ENCODE assay signal across 13 cellular contexts in the genomic region with DNA sequence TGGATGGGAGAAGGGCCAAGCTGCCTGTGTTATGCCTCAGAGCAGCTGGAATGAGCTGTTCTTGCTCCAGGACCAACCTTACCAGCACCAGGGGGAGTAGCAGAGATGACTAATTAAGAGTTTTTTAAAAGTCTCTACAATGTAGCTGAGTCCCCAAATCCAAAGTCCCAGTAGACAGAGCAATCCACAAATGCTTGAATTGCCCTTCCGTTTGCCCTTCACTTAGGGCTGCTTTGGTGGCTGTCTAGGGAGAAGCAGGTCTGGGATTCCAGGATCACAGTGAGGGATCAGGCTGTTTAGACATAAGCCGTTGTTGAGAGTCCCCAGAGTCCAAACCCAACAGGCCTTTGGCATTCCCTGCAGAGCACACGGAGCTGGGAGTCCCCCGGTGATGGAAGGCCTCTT. TPM values are rescaled to one million over a fixed set of nuclear protein-coding genes. Genes with fewer than 3 reads are reported as not detected.
DNase-seq lines count a peak whose midpoint lies in the region; ATAC-seq, FAIRE-seq and TF ChIP-seq lines count a peak whose summit lies in the region.
"Had no signal": no experiment of that assay in that cellular context is flagged by ENCODE, and none has a peak within 500 bp of the region (broad histone marks: within the 10 kb centered on the region; RNA-seq: fewer than 3 reads in every experiment).

No MANE protein-coding gene starts in this region.

- ATAC-seq in stimulated activated naive CD8-positive, alpha-beta T cell treated with anti-CD3 and anti-CD28 coated beads, Interleukin-15, Interleukin-2, amounts not matched to agents 100 U/mL and 50 U/mL, for 24 hours, result peak; percentile 13
- no peak for ATAC-seq in stimulated activated naive CD8-positive, alpha-beta T cell treated with anti-CD3 and anti-CD28 coated beads, Interleukin-15, amount 100 ng/mL, for 72 hours
- ATAC-seq in HG03354 (IDR thresholded peaks at IDR 0.05; ENCODE audit: poor library complexity, severe bottlenecking, unreplicated experiment), result no peak
- ATAC-seq: Right ventricle myocardium inferior had no signal

- H3K4me3 ChIP-seq in astrocyte (ENCODE audit: insufficient read depth, low read depth, low read length), result no peak overlapping the region
- no peak overlapping the region for H3K4me3 ChIP-seq in hepatocyte
- H3K4me3 ChIP-seq in CD4-positive, alpha-beta memory T cell (ENCODE audit: low read length in 2 of 2), result no peak overlapping the region
- no peak overlapping the region for H3K4me3 ChIP-seq in tibial artery

- H3K27ac ChIP-seq in astrocyte (ENCODE audit: low read depth, low read length), result no peak overlapping the region
- H3K27ac ChIP-seq in hepatocyte, result no peak overlapping the region
- no peak overlapping the region for H3K27ac ChIP-seq in CD4-positive, alpha-beta memory T cell (ENCODE audit: low read depth, low read length)
- H3K27ac ChIP-seq in tibial artery, result no peak overlapping the region

- no peak for DNase-seq in stimulated activated naive CD8-positive, alpha-beta T cell treated with anti-CD3 and anti-CD28 coated beads, Interleukin-15, Interleukin-2, amounts not matched to agents 100 U/mL and 50 U/mL, for 24 hours
- no peak for DNase-seq in stimulated activated naive CD8-positive, alpha-beta T cell treated with anti-CD3 and anti-CD28 coated beads, Interleukin-15, amount 100 ng/mL, for 72 hours
- DNase-seq in astrocyte (ENCODE audit: low read depth) (peak; percentile 59), hepatocyte (ENCODE audit: low spot score) (no peak), mucosa of gallbladder (ENCODE audit: low spot score) (no peak), tibial artery (no peak)
- no peak for DNase-seq in CD4-positive, alpha-beta memory T cell
- DNase-seq: activated effector memory CD4-positive, alpha-beta T cell treated with Interleukin-2 at 50 U/mL for 16 hours; occipital lobe had no signal

- peaks cover under 1% of the 10 kb centered on the region for H3K27me3 Mint-ChIP-seq in stimulated activated naive CD8-positive, alpha-beta T cell treated with anti-CD3 and anti-CD28 coated beads, Interleukin-15, amount 100 ng/mL, for 72 hours
- no peaks in the 10 kb centered on the region for H3K27me3 Mint-ChIP-seq in astrocyte (ENCODE audit: low read depth, unreplicated experiment)
- peaks cover 2 to 4% of the 10 kb centered on the region in 2 donors for H3K27me3 Mint-ChIP-seq in CD4-positive, alpha-beta memory T cell

- POLR2A ChIA-PET in CD4-positive, alpha-beta memory T cell (lab: Charles Lee; ENCODE audit: partially characterized antibody), result no interaction called here

- no peak overlapping the region for H3K27ac Mint-ChIP-seq in stimulated activated naive CD8-positive, alpha-beta T cell treated with anti-CD3 and anti-CD28 coated beads, Interleukin-15, amount 100 ng/mL, for 72 hours
- no peak overlapping the region for H3K27ac Mint-ChIP-seq in astrocyte (ENCODE audit: unreplicated experiment)
- no peak overlapping the region for H3K27ac Mint-ChIP-seq in CD4-positive, alpha-beta memory T cell
- H3K27ac Mint-ChIP-seq: IgD-negative memory B cell had no signal

- H3K36me3 ChIP-seq in astrocyte (ENCODE audit: insufficient read depth, low read length), result no peaks in the 10 kb centered on the region
- no peaks in the 10 kb centered on the region for H3K36me3 ChIP-seq in hepatocyte (replicated peaks; ENCODE audit: insufficient read depth, low read depth)
- H3K36me3 ChIP-seq in CD4-positive, alpha-beta memory T cell (ENCODE audit: insufficient read depth, low read length), result no peaks in the 10 kb centered on the region
- H3K36me3 ChIP-seq in tibial artery, result no peaks in the 10 kb centered on the region

- no peak overlapping the region for H3K4me2 ChIP-seq in astrocyte (ENCODE audit: low read length)
- no peak overlapping the region for H3K4me2 ChIP-seq in hepatocyte

- H3K9me2 ChIP-seq in hepatocyte (replicated peaks; ENCODE audit: insufficient read depth), result no peaks in the 10 kb centered on the region

- H3K27me3 ChIP-seq in astrocyte (ENCODE audit: insufficient read depth, low read length) (no peaks in the 10 kb centered on the region), hepatocyte (no peaks in the 10 kb centered on the region), tibial artery (no peaks in the 10 kb centered on the region)
- H3K27me3 ChIP-seq in CD4-positive, alpha-beta memory T cell (ENCODE audit: insufficient read depth, low read length), result no peaks in the 10 kb centered on the region

- H3K36me3 Mint-ChIP-seq in astrocyte (ENCODE audit: low read depth, unreplicated experiment), result no peaks in the 10 kb centered on the region
- no peaks in the 10 kb centered on the region for H3K36me3 Mint-ChIP-seq in CD4-positive, alpha-beta memory T cell
- H3K36me3 Mint-ChIP-seq: CD14-positive monocyte, IgD-negative memory B cell had no signal

- WGBS in hepatocyte (ENCODE audit: low lambda C conversion rate, missing lambda C conversion rate), result 68% methylated on average over 4 of the region's 4 CpGs

- H3K9me3 ChIP-seq in astrocyte (ENCODE audit: insufficient read depth, low read depth, low read length) (no peaks in the 10 kb centered on the region), hepatocyte (ENCODE audit: low read depth) (no peaks in the 10 kb centered on the region), tibial artery (no peaks in the 10 kb centered on the region)
- no peaks in the 10 kb centered on the region for H3K9me3 ChIP-seq in CD4-positive, alpha-beta memory T cell (ENCODE audit: control insufficient read depth in 1 of 2, low read length in 2 of 2)

- intact Hi-C loops in CD4-positive, alpha-beta memory T cell (cut with micrococcal nuclease), result no loop called here
- intact Hi-C loops in tibial artery (cut with DNase I; ENCODE audit: low total_unique reads), result no loop called here

- H3K9ac ChIP-seq in astrocyte (ENCODE audit: low read length), result no peak overlapping the region

- H4K20me1 ChIP-seq in astrocyte (ENCODE audit: insufficient read depth, low read length) (no peaks in the 10 kb centered on the region), hepatocyte (ENCODE audit: insufficient read depth, poor library complexity, severe bottlenecking) (no peaks in the 10 kb centered on the region)

- H3K4me1 ChIP-seq in astrocyte (ENCODE audit: insufficient read depth, low read length), result peaks cover 22% of the 10 kb centered on the region
- H3K4me1 ChIP-seq in hepatocyte (ENCODE audit: insufficient read depth), result peaks cover 5% of the 10 kb centered on the region
- H3K4me1 ChIP-seq in CD4-positive, alpha-beta memory T cell (ENCODE audit: insufficient read depth, low read length), result no peaks in the 10 kb centered on the region
- peaks cover 0 to 9% (median 1%) of the 10 kb centered on the region in 4 donors for H3K4me1 ChIP-seq in tibial artery

- H2AFZ ChIP-seq in astrocyte (ENCODE audit: low read depth, low read length) (no peak overlapping the region), hepatocyte (no peak overlapping the region)

- TF ChIP-seq CTCF in astrocyte (IDR thresholded peaks at IDR 0.05; ENCODE audit: insufficient read depth, low read depth, low read length), result no peak
- peak; percentile 7 for TF ChIP-seq CTCF in hepatocyte (IDR thresholded peaks at IDR 0.05; ENCODE audit: poor library complexity)
- TF ChIP-seq CTCF in tibial artery (IDR thresholded peaks at IDR 0.05), result no peak

- H3K4me3 Mint-ChIP-seq in stimulated activated naive CD8-positive, alpha-beta T cell treated with anti-CD3 and anti-CD28 coated beads, Interleukin-15, amount 100 ng/mL, for 72 hours, result no peak overlapping the region
- H3K4me3 Mint-ChIP-seq in astrocyte (ENCODE audit: unreplicated experiment), result no peak overlapping the region
- no peak overlapping the region for H3K4me3 Mint-ChIP-seq in CD4-positive, alpha-beta memory T cell
- H3K4me3 Mint-ChIP-seq: CD14-positive monocyte, IgD-negative memory B cell had no signal

- no peaks in the 10 kb centered on the region for H3K4me1 Mint-ChIP-seq in stimulated activated naive CD8-positive, alpha-beta T cell treated with anti-CD3 and anti-CD28 coated beads, Interleukin-15, amount 100 ng/mL, for 72 hours
- H3K4me1 Mint-ChIP-seq in astrocyte (ENCODE audit: low read depth, unreplicated experiment), result peaks cover 34% of the 10 kb centered on the region
- H3K4me1 Mint-ChIP-seq in CD4-positive, alpha-beta memory T cell, result peaks cover 0 to 2% (median 0%) of the 10 kb centered on the region in 4 donors

- no peak for FAIRE-seq in astrocyte (lab: Jason Lieb, UNC)

- CTCF ChIA-PET in CD4-positive, alpha-beta memory T cell (lab: Charles Lee; ENCODE audit: partially characterized antibody), result no interaction called here

- no peaks in the 10 kb centered on the region for H3K9me3 Mint-ChIP-seq in stimulated activated naive CD8-positive, alpha-beta T cell treated with anti-CD3 and anti-CD28 coated beads, Interleukin-15, amount 100 ng/mL, for 72 hours
- peaks cover 3% of the 10 kb centered on the region for H3K9me3 Mint-ChIP-seq in astrocyte (ENCODE audit: unreplicated experiment)
- H3K9me3 Mint-ChIP-seq in CD4-positive, alpha-beta memory T cell, result no peaks in the 10 kb centered on the region
- H3K9me3 Mint-ChIP-seq: IgD-negative memory B cell had no signal

- no peaks in the 10 kb centered on the region for H3K79me2 ChIP-seq in astrocyte (ENCODE audit: insufficient read depth, low read length)
- no peaks in the 10 kb centered on the region for H3K79me2 ChIP-seq in hepatocyte

RNA-seq across cellular contexts. Expression of a gene that starts 59.4 kb away (rescaled TPM):
- 161 and 173 TPM in 2 replicates for total RNA-seq in astrocyte
- 387 and 429 TPM in 2 replicates for total RNA-seq in hepatocyte
- polyA plus RNA-seq in hepatocyte, result 103 and 146 TPM in 2 replicates
- total RNA-seq in mucosa of gallbladder, result 445 TPM
- total RNA-seq in CD4-positive, alpha-beta memory T cell, result 1 to 10 TPM; 7.9 to 8.9 TPM
- polyA plus RNA-seq in CD4-positive, alpha-beta memory T cell, result under 1 TPM; 0.68 to 0.94 TPM

Comparison
In these comparisons a context has a peak if more than half of its experiments do, and no peak if none do; other contexts are left out.
1. RNA of a gene that starts 59.4 kb away (total RNA-seq): 445 TPM in mucosa of gallbladder (single experiment), 387 to 429 TPM in hepatocyte and 161 to 173 TPM in astrocyte; 7.9 to 8.9 TPM in CD4-positive, alpha-beta memory T cell; every median in the first group is over 10 times any median in the second.